15 cellular contexts compared by ENCODE assay signal in genomic region chr7:121267612-121268011, GRCh38.
"Had no signal": no experiment of that assay in that cellular context is flagged by ENCODE, and none has a peak within 500 bp of the region (broad histone marks: within the 10 kb centered on the region; RNA-seq: fewer than 3 reads in every experiment).

No MANE protein-coding gene starts in this region.

- H3K27me3 ChIP-seq: heart left ventricle, sigmoid colon, suprapubic skin, thyroid gland had no signal

- H3K36me3 ChIP-seq: thyroid gland had no signal

- DNase-seq: central memory CD4-positive, alpha-beta T cell; effector CD4-positive, alpha-beta T cell; endodermal cell; heart left ventricle; islet precursor cell; left ventricle myocardium inferior; natural killer cell; posterior cingulate gyrus; sigmoid colon; small intestine; stimulated activated CD4-positive, alpha-beta T cell treated with anti-CD3 and anti-CD28 coated beads, Interleukin-12 subunit alpha, Interleukin-12 subunit beta, amount 100 ng/mL, for 4 hours; stimulated activated naive CD4-positive, alpha-beta T cell treated with Interleukin-2 at 50 U/mL for 16 hours; thyroid gland had no signal

- H3K4me1 ChIP-seq: heart left ventricle, left ventricle myocardium inferior, sigmoid colon, suprapubic skin had no signal

- H3K9me3 ChIP-seq: heart left ventricle, left ventricle myocardium inferior, sigmoid colon, suprapubic skin, thyroid gland had no signal

- ATAC-seq: natural killer cell had no signal

- H3K4me3 ChIP-seq: coronary artery, heart left ventricle, left ventricle myocardium inferior, sigmoid colon, suprapubic skin, thyroid gland had no signal
